ENCODE assay signal across 26 cellular contexts in the genomic region with DNA sequence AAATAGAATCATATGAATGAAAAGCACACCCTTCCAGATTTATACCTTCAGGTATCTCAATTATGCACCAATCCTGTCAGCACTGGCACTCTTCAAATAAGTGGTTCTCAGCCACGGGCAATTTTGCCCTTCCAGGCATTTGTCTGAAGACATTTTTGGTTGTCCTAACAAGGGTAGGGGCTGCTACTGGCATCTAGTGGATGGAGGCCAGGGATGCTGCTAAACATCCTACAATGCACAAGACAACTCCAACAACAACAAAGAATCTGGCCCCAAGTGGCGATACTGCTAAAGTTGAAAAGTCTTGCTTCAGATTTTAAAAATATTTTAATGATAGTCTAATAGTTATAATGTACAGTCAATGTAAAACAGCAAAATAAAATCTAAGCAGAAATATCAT. TPM values are rescaled to one million over a fixed set of nuclear protein-coding genes. Genes with fewer than 3 reads are reported as not detected.
"Had no signal": no experiment of that assay in that cellular context is flagged by ENCODE, and none has a peak within 500 bp of the region (broad histone marks: within the 10 kb centered on the region; RNA-seq: fewer than 3 reads in every experiment).

No MANE protein-coding gene starts in this region.

- H3K36me3 ChIP-seq: colonic mucosa had no signal

- ATAC-seq: activated CD4-positive, alpha-beta T cell treated with anti-CD3 and anti-CD28 coated beads for 36 hours; activated T-cell treated with anti-CD3 and anti-CD28 coated beads, Interleukin-2, amount 50 U/mL, for 72 hours; heart right ventricle; left colon; naive thymus-derived CD4-positive, alpha-beta T cell; stimulated activated naive CD8-positive, alpha-beta T cell treated with anti-CD3 and anti-CD28 coated beads, Interleukin-15, Interleukin-2, amounts not matched to agents 100 U/mL and 50 U/mL, for 24 hours; upper lobe of right lung had no signal

- H3K9me3 ChIP-seq: breast epithelium, colonic mucosa, thyroid gland, upper lobe of right lung had no signal

- H3K9me3 Mint-ChIP-seq: activated B cell treated with CpG ODN at 0.5 μM for 24 hours; activated naive CD4-positive, alpha-beta T cell treated with anti-CD3 and anti-CD28 coated beads for 36 hours; activated naive CD8-positive, alpha-beta T cell treated with anti-CD3 and anti-CD28 coated beads, Interleukin-2, amount 10 ng/mL, durations not matched to agents 7 days and 5 days; activated T-cell treated with anti-CD3 and anti-CD28 coated beads, Interleukin-2, amount 50 U/mL, for 72 hours; central memory CD8-positive, alpha-beta T cell; T-helper 1 cell treated with Interleukin-12 subunit alpha and Interleukin-12 subunit beta and Interleukin-4 antibody, amounts not matched to agents 30 μg/mL and 1 μg/mL, for 36 hours had no signal

- H3K4me1 ChIP-seq: breast epithelium had no signal

- H3K4me3 ChIP-seq: breast epithelium, colonic mucosa, dorsolateral prefrontal cortex, heart right ventricle, thyroid gland, upper lobe of right lung had no signal

- H3K27me3 ChIP-seq: breast epithelium, colonic mucosa, dorsolateral prefrontal cortex, heart right ventricle, thyroid gland, upper lobe of right lung had no signal

- DNase-seq: activated B cell treated with CpG ODN at 0.5 μM for 24 hours; activated CD4-positive, alpha-beta T cell treated with anti-CD3 and anti-CD28 coated beads for 36 hours; activated CD4-positive, alpha-beta T cell treated with anti-CD3 and anti-CD28 coated beads, Interleukin-2, amount 50 U/mL, for 4 hours; activated effector memory CD4-positive, alpha-beta T cell treated with Interleukin-2 at 50 U/mL for 16 hours; activated naive CD4-positive, alpha-beta T cell treated with anti-CD3 and anti-CD28 coated beads for 36 hours; activated naive CD8-positive, alpha-beta T cell treated with anti-CD3 and anti-CD28 coated beads, Interleukin-2, amount 10 ng/mL, durations not matched to agents 7 days and 5 days; activated T-cell treated with anti-CD3 and anti-CD28 coated beads, Interleukin-2, amount 50 U/mL, for 72 hours; amniotic stem cell; colonic mucosa; dorsolateral prefrontal cortex; heart right ventricle; islet precursor cell; left colon; mesenchymal stem cell; naive thymus-derived CD4-positive, alpha-beta T cell; retina; stimulated activated CD4-positive, alpha-beta T cell treated with anti-CD3 and anti-CD28 coated beads, Interleukin-4, amount 100 ng/mL, for 24 hours; stimulated activated naive CD8-positive, alpha-beta T cell treated with anti-CD3 and anti-CD28 coated beads, Interleukin-15, Interleukin-2, amounts not matched to agents 100 U/mL and 50 U/mL, for 24 hours; substantia nigra; T1000; thyroid gland; upper lobe of right lung had no signal

- H3K27ac ChIP-seq: breast epithelium, colonic mucosa, dorsolateral prefrontal cortex, heart right ventricle, thyroid gland had no signal

- H3K27me3 Mint-ChIP-seq: activated B cell treated with CpG ODN at 0.5 μM for 24 hours; activated CD4-positive, alpha-beta T cell treated with anti-CD3 and anti-CD28 coated beads for 36 hours; activated naive CD8-positive, alpha-beta T cell treated with anti-CD3 and anti-CD28 coated beads, Interleukin-2, amount 10 ng/mL, durations not matched to agents 7 days and 5 days; central memory CD8-positive, alpha-beta T cell; naive thymus-derived CD4-positive, alpha-beta T cell; progenitor cell of endocrine pancreas had no signal

- H3K4me3 Mint-ChIP-seq: activated B cell treated with CpG ODN at 0.5 μM for 24 hours; activated CD4-positive, alpha-beta T cell treated with anti-CD3 and anti-CD28 coated beads for 36 hours; activated naive CD4-positive, alpha-beta T cell treated with anti-CD3 and anti-CD28 coated beads for 36 hours; activated naive CD8-positive, alpha-beta T cell treated with anti-CD3 and anti-CD28 coated beads, Interleukin-2, amount 10 ng/mL, durations not matched to agents 7 days and 5 days; activated T-cell treated with anti-CD3 and anti-CD28 coated beads, Interleukin-2, amount 50 U/mL, for 72 hours; central memory CD8-positive, alpha-beta T cell; naive thymus-derived CD4-positive, alpha-beta T cell; T-helper 1 cell treated with Interleukin-12 subunit alpha and Interleukin-12 subunit beta and Interleukin-4 antibody, amounts not matched to agents 30 μg/mL and 1 μg/mL, for 36 hours had no signal

- H3K27ac Mint-ChIP-seq: activated B cell treated with CpG ODN at 0.5 μM for 24 hours; activated CD4-positive, alpha-beta T cell treated with anti-CD3 and anti-CD28 coated beads for 36 hours; activated naive CD4-positive, alpha-beta T cell treated with anti-CD3 and anti-CD28 coated beads for 36 hours; activated naive CD8-positive, alpha-beta T cell treated with anti-CD3 and anti-CD28 coated beads, Interleukin-2, amount 10 ng/mL, durations not matched to agents 7 days and 5 days; activated T-cell treated with anti-CD3 and anti-CD28 coated beads, Interleukin-2, amount 50 U/mL, for 72 hours; naive thymus-derived CD4-positive, alpha-beta T cell; progenitor cell of endocrine pancreas; T-helper 1 cell treated with Interleukin-12 subunit alpha and Interleukin-12 subunit beta and Interleukin-4 antibody, amounts not matched to agents 30 μg/mL and 1 μg/mL, for 36 hours had no signal

RNA-seq across cellular contexts. Expression of gene TDRD1, which starts 21.2 kb away (rescaled TPM):
- total RNA-seq: progenitor cell of endocrine pancreas had no signal
